Comparison of ENCODE assay signal across 14 cellular contexts in the genomic region with DNA sequence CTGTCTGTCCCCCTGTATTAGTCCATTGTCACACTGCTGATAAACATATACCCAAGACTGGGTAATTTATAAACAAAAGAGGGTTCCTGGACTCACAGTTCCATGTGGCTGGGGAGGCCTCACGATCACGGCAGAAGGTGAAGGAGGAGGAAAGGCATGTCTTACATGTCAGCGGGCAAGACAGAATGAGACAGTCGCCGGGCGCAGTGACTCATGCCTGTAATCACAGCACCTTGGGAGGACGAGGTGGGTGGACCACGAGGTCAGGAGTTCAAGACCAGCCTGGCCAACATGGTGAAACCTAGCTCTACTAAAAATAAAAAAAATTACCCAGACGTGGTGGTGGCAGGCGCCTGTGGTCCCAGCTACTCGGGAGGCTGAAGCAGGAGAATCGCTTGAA. TPM values are rescaled to one million over a fixed set of nuclear protein-coding genes. Genes with fewer than 3 reads are reported as not detected.
"Had no signal": no experiment of that assay in that cellular context is flagged by ENCODE, and none has a peak within 500 bp of the region (broad histone marks: within the 10 kb centered on the region; RNA-seq: fewer than 3 reads in every experiment).

No MANE protein-coding gene starts in this region.

- H3K4me3 Mint-ChIP-seq: activated naive CD8-positive, alpha-beta T cell treated with anti-CD3 and anti-CD28 coated beads, Interleukin-2, amount 10 ng/mL, durations not matched to agents 7 days and 5 days; nephron had no signal

- DNase-seq: activated CD8-positive, alpha-beta memory T cell treated with anti-CD3 and anti-CD28 coated beads for 24 hours; activated effector memory CD4-positive, alpha-beta T cell treated with anti-CD3 and anti-CD28 coated beads, Interleukin-2, amount 50 U/mL, for 16 hours; activated naive CD8-positive, alpha-beta T cell treated with anti-CD3 and anti-CD28 coated beads, Interleukin-2, amount 10 ng/mL, durations not matched to agents 7 days and 5 days; colonic mucosa; foreskin keratinocyte; mammary epithelial cell; occipital lobe; stimulated activated naive CD8-positive, alpha-beta T cell treated with anti-CD3 and anti-CD28 coated beads, Interleukin-15, Interleukin-2, amounts not matched to agents 100 U/mL and 50 U/mL, for 24 hours had no signal

- H3K4me3 ChIP-seq: cardiac muscle cell, colonic mucosa, heart left ventricle, upper lobe of left lung had no signal

- H3K27ac Mint-ChIP-seq: activated naive CD8-positive, alpha-beta T cell treated with anti-CD3 and anti-CD28 coated beads, Interleukin-2, amount 10 ng/mL, durations not matched to agents 7 days and 5 days; nephron had no signal

- ATAC-seq: activated CD4-positive, CD25-positive, alpha-beta regulatory T cell treated with anti-CD3 and anti-CD28 coated beads, Interleukin-2, amount 50 U/mL, for 24 hours; foreskin keratinocyte; heart left ventricle; sciatic nerve; stimulated activated naive CD8-positive, alpha-beta T cell treated with anti-CD3 and anti-CD28 coated beads, Interleukin-15, Interleukin-2, amounts not matched to agents 100 U/mL and 50 U/mL, for 24 hours had no signal

- H3K4me1 ChIP-seq: colonic mucosa, foreskin keratinocyte, heart left ventricle, upper lobe of left lung had no signal

- H3K27me3 Mint-ChIP-seq: activated naive CD8-positive, alpha-beta T cell treated with anti-CD3 and anti-CD28 coated beads, Interleukin-2, amount 10 ng/mL, durations not matched to agents 7 days and 5 days had no signal

- H3K27me3 ChIP-seq: cardiac muscle cell, colonic mucosa, foreskin keratinocyte, heart left ventricle, upper lobe of left lung had no signal

- H3K9me3 Mint-ChIP-seq: nephron had no signal

- H3K27ac ChIP-seq: cardiac muscle cell, colonic mucosa, foreskin keratinocyte, heart left ventricle, upper lobe of left lung had no signal

- H3K4me1 Mint-ChIP-seq: nephron had no signal

- H3K36me3 ChIP-seq: colonic mucosa had no signal

RNA-seq across cellular contexts. Expression of a gene that starts 24.7 kb away (rescaled TPM):
- total RNA-seq: cardiac muscle cell, foreskin keratinocyte, mammary epithelial cell had no signal
- polyA plus RNA-seq: foreskin keratinocyte, mammary epithelial cell had no signal
